Comparison of ENCODE assay signal across 8 cellular contexts in the genomic region with DNA sequence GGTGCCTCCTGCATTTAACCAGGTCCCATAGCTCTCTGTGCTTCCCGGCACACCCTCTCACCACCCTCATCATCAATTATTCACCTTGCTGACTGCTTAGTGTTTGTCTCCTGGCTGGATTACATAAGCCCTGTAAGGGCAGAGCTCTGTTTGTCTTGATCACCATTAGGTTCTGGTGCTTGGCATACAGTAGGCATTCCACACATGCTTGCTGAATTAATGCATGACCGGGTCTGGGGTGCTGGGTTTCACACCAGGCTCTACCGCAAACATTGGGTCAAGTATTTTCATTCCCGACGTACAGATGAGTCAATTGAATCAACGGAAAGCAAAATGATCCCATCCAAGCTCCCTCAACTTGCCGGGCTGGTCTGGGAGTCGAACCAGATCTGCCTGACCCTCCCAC. TPM values are rescaled to one million over a fixed set of nuclear protein-coding genes. Genes with fewer than 3 reads are reported as not detected.
A peak's percentile ranks its signal among the peaks of the same experiment; 100 is the strongest.
DNase-seq lines count a peak whose midpoint lies in the region; ATAC-seq and TF ChIP-seq lines count a peak whose summit lies in the region.

No MANE protein-coding gene starts in this region.

- H3K9me3 Mint-ChIP-seq in activated T-helper 1 cell treated with anti-CD3 and anti-CD28 coated beads, Interleukin-12 subunit alpha, Interleukin-12 subunit beta, Interleukin-2, Interleukin-4 antibody, amounts not matched to agents 30 ng/mL and 10 ng/mL and 1 ng/mL, durations not matched to agents 14 hours and 24 hours and 36 hours: no peaks in the 10 kb centered on the region

- ATAC-seq in HG03378 (IDR thresholded peaks at IDR 0.05; ENCODE audit: unreplicated experiment) (peak; percentile 18), GM18520 (IDR thresholded peaks at IDR 0.05; ENCODE audit: unreplicated experiment) (no peak), HG03095 (IDR thresholded peaks at IDR 0.05; ENCODE audit: unreplicated experiment) (no peak), HG02798 (IDR thresholded peaks at IDR 0.05; ENCODE audit: poor library complexity, unreplicated experiment) (no peak)

- H3K4me3 ChIP-seq in kidney epithelial cell (ENCODE audit: low read depth, low read length): no peak overlapping the region

- peaks cover 25% of the 10 kb centered on the region for H3K36me3 Mint-ChIP-seq in activated T-helper 1 cell treated with anti-CD3 and anti-CD28 coated beads, Interleukin-12 subunit alpha, Interleukin-12 subunit beta, Interleukin-2, Interleukin-4 antibody, amounts not matched to agents 30 ng/mL and 10 ng/mL and 1 ng/mL, durations not matched to agents 14 hours and 24 hours and 36 hours (ENCODE audit: low read depth)

- H3K27me3 ChIP-seq in kidney epithelial cell (ENCODE audit: control insufficient read depth, insufficient read depth, low read length): no peaks in the 10 kb centered on the region

- peaks cover 67% of the 10 kb centered on the region for H3K4me1 Mint-ChIP-seq in activated T-helper 1 cell treated with anti-CD3 and anti-CD28 coated beads, Interleukin-12 subunit alpha, Interleukin-12 subunit beta, Interleukin-2, Interleukin-4 antibody, amounts not matched to agents 30 ng/mL and 10 ng/mL and 1 ng/mL, durations not matched to agents 14 hours and 24 hours and 36 hours (ENCODE audit: low read depth)

- no peaks in the 10 kb centered on the region for H3K36me3 ChIP-seq in kidney epithelial cell (ENCODE audit: control insufficient read depth, insufficient read depth, low read length)

- peak overlapping the region; percentile 99 for H3K27ac Mint-ChIP-seq in activated T-helper 1 cell treated with anti-CD3 and anti-CD28 coated beads, Interleukin-12 subunit alpha, Interleukin-12 subunit beta, Interleukin-2, Interleukin-4 antibody, amounts not matched to agents 30 ng/mL and 10 ng/mL and 1 ng/mL, durations not matched to agents 14 hours and 24 hours and 36 hours

- H3K27me3 Mint-ChIP-seq in activated T-helper 1 cell treated with anti-CD3 and anti-CD28 coated beads, Interleukin-12 subunit alpha, Interleukin-12 subunit beta, Interleukin-2, Interleukin-4 antibody, amounts not matched to agents 30 ng/mL and 10 ng/mL and 1 ng/mL, durations not matched to agents 14 hours and 24 hours and 36 hours (ENCODE audit: insufficient read depth): no peaks in the 10 kb centered on the region

- TF ChIP-seq CTCF in kidney epithelial cell (IDR thresholded peaks at IDR 0.05; ENCODE audit: insufficient read depth, low read length, poor library complexity, severe bottlenecking): no peak

- DNase-seq in AG20443 (ENCODE audit: low spot score): peak; percentile 52
- no peak for DNase-seq in activated T-helper 1 cell treated with anti-CD3 and anti-CD28 coated beads, Interleukin-12 subunit alpha, Interleukin-12 subunit beta, Interleukin-2, Interleukin-4 antibody, amounts not matched to agents 30 ng/mL and 10 ng/mL and 1 ng/mL, durations not matched to agents 14 hours and 24 hours and 36 hours (ENCODE audit: low spot score)
- DNase-seq in kidney epithelial cell (ENCODE audit: low read depth): peak; percentile 81
- DNase-seq in NCI-H1417 (lab: John Stamatoyannopoulos, UW): no peak

- H3K4me3 Mint-ChIP-seq in activated T-helper 1 cell treated with anti-CD3 and anti-CD28 coated beads, Interleukin-12 subunit alpha, Interleukin-12 subunit beta, Interleukin-2, Interleukin-4 antibody, amounts not matched to agents 30 ng/mL and 10 ng/mL and 1 ng/mL, durations not matched to agents 14 hours and 24 hours and 36 hours: peak overlapping the region; percentile 92

- intact Hi-C loops in activated T-helper 1 cell treated with anti-CD3 and anti-CD28 coated beads, Interleukin-12 subunit alpha, Interleukin-12 subunit beta, Interleukin-2, Interleukin-4 antibody, amounts not matched to agents 30 ng/mL and 10 ng/mL and 1 ng/mL, durations not matched to agents 14 hours and 24 hours and 36 hours (cut with micrococcal nuclease): loop anchor here (1.0 to 5.0 kb wide), 3 partner anchors 28 to 129 kb away; a partner anchor contains a TSS

RNA-seq across cellular contexts. Expression of a gene that starts 28.5 kb away (rescaled TPM):
- total RNA-seq in activated T-helper 1 cell treated with anti-CD3 and anti-CD28 coated beads, Interleukin-12 subunit alpha, Interleukin-12 subunit beta, Interleukin-2, Interleukin-4 antibody, amounts not matched to agents 30 ng/mL and 10 ng/mL and 1 ng/mL, durations not matched to agents 14 hours and 24 hours and 36 hours: 86.8 and 90.4 TPM in 2 replicates
- 0.27 and 0.50 TPM in 2 replicates for total RNA-seq in kidney epithelial cell

RNA-seq across cellular contexts. Expression of a gene that starts 33.8 kb away (rescaled TPM):
- 15.0 and 15.6 TPM in 2 replicates for total RNA-seq in activated T-helper 1 cell treated with anti-CD3 and anti-CD28 coated beads, Interleukin-12 subunit alpha, Interleukin-12 subunit beta, Interleukin-2, Interleukin-4 antibody, amounts not matched to agents 30 ng/mL and 10 ng/mL and 1 ng/mL, durations not matched to agents 14 hours and 24 hours and 36 hours
- total RNA-seq in kidney epithelial cell: 40.0 and 45.8 TPM in 2 replicates

Comparison
In these comparisons a context has a peak if more than half of its experiments do, and no peak if none do; other contexts are left out.
1. DNase-seq: peak in AG20443 (single experiment) and kidney epithelial cell (single experiment); none in activated T-helper 1 cell treated with anti-CD3 and anti-CD28 coated beads, Interleukin-12 subunit alpha, Interleukin-12 subunit beta, Interleukin-2, Interleukin-4 antibody, amounts not matched to agents 30 ng/mL and 10 ng/mL and 1 ng/mL, durations not matched to agents 14 hours and 24 hours and 36 hours (single experiment) and NCI-H1417 (0 of 3).
2. RNA of a gene that starts 28.5 kb away (total RNA-seq): 86.8 to 90.4 TPM in activated T-helper 1 cell treated with anti-CD3 and anti-CD28 coated beads, Interleukin-12 subunit alpha, Interleukin-12 subunit beta, Interleukin-2, Interleukin-4 antibody, amounts not matched to agents 30 ng/mL and 10 ng/mL and 1 ng/mL, durations not matched to agents 14 hours and 24 hours and 36 hours; 0.27 to 0.50 TPM in kidney epithelial cell; every median in the first group is over 10 times any median in the second.